In the genomic region with DNA sequence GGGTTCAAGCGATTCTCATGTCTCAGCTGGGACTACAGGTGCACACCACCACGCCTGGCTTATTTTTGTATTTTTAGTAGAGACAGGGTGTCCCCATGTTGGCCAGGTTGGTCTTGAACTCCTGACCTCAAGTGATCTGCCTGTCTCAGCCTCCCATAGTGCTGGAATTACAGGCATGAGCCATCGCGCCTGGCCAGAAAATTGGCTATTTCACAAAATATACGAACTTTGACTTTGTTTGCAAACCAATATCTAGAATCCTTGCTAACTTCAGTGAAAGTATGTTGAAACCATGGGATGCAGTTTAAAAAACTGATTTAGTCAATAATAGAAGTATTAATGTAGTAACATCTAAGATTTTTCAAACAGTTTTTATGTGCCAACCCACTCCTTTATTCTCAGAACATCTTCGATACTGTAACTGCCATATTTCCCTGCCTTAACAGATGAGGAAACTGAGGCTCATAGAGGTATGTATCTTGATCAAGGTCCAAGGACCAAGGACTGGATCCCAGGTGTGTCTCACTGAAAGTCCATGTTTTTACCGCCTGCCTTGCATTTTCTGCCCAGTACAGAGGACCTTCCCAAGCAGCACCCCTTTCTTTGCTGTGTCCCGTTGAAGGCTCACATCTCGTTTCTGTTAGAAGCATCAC, we compare ENCODE assay signal across 8 cellular contexts. TPM values are rescaled to one million over a fixed set of nuclear protein-coding genes. Genes with fewer than 3 reads are reported as not detected.
"Had no signal": no experiment of that assay in that cellular context is flagged by ENCODE, and none has a peak within 500 bp of the region (broad histone marks: within the 10 kb centered on the region; RNA-seq: fewer than 3 reads in every experiment).

No MANE protein-coding gene starts in this region.

- H3K4me2 ChIP-seq: GM23338 had no signal

- H3K4me3 Mint-ChIP-seq: GM23338, H9 had no signal

- H3K27ac ChIP-seq: HL-60 had no signal

- H3K27ac Mint-ChIP-seq: GM23338, H9 had no signal

- ATAC-seq: GM23338, K562 had no signal

- H3K9me3 Mint-ChIP-seq: GM23338, H9 had no signal

- DNase-seq: H9, HCEC 1CT, IMR-90 had no signal

- FAIRE-seq: H1, H54, K562 had no signal

- H2AFZ ChIP-seq: GM23338 had no signal

- H3K4me3 ChIP-seq: GM23338, K562 had no signal

RNA-seq across cellular contexts. Expression of gene SMOC1, which starts 54.5 kb away (rescaled TPM):
- polyA plus RNA-seq: K562 had no signal
